ENCODE assay signal across 8 cellular contexts in genomic region chr17:28405632-28406477, GRCh38. TPM values are rescaled to one million over a fixed set of nuclear protein-coding genes. Genes with fewer than 3 reads are reported as not detected.
DNase-seq lines count a peak whose midpoint lies in the region; ATAC-seq lines count a peak whose summit lies in the region.

Gene SLC46A1, minus strand, starts transcription at chr17:28406212. Its CDS starts 98 bp downstream, at chr17:28406114.

- DNase-seq in 8988T, result peak; percentile 84
- peak; percentile 57 for DNase-seq in HK-2 (ENCODE audit: unreplicated experiment)
- DNase-seq in RPMI7951 (ENCODE audit: low read depth), result peak; percentile 24
- peak in 36 of 56 donors; percentile 28 to 72 (median 54) for DNase-seq in amygdala (lab: John Stamatoyannopoulos, UW)
- peak; percentile 53 for DNase-seq in hepatic stellate cell (ENCODE audit: low spot score)

- peaks cover 8% of the 10 kb centered on the region for H3K4me1 ChIP-seq in rectal smooth muscle tissue (ENCODE audit: control insufficient read depth, insufficient read depth, low read length)

- peak within 1 kb of the TSS; percentile 74 for H3K4me3 ChIP-seq in rectal smooth muscle tissue (ENCODE audit: low read length)

- ATAC-seq in GM18867 (IDR thresholded peaks at IDR 0.05; ENCODE audit: unreplicated experiment), result peak; percentile 74
- no peak for ATAC-seq in GM18517 (IDR thresholded peaks at IDR 0.05; ENCODE audit: unreplicated experiment)

- H3K9ac ChIP-seq in rectal smooth muscle tissue (ENCODE audit: low read length), result peak within 1 kb of the TSS; percentile 16

- no peak within 1 kb of the TSS for H3K27ac ChIP-seq in rectal smooth muscle tissue (ENCODE audit: low read depth, low read length)

- H3K27me3 ChIP-seq in rectal smooth muscle tissue (ENCODE audit: control insufficient read depth, insufficient read depth, low read length), result no peaks in the 10 kb centered on the region

- no peaks in the 10 kb centered on the region for H3K36me3 ChIP-seq in rectal smooth muscle tissue (ENCODE audit: control insufficient read depth, insufficient read depth, low read length)

RNA-seq across cellular contexts. Expression of gene SLC46A1, which starts in this region (rescaled TPM):
- 1.4 and 2.1 TPM in 2 replicates for total RNA-seq in RPMI7951 (2014; rRNA removed; shearing (Covaris generic))

Comparison
In these comparisons a context has a peak if more than half of its experiments do, and no peak if none do; other contexts are left out.
1. DNase-seq: peak in every context shown above with its lines; median percentile 84 in 8988T; 57 in HK-2; 54 in amygdala; 53 in hepatic stellate cell; 24 in RPMI7951.